ENCODE assay signal across 13 cellular contexts in genomic region chr6:169829786-169830185, GRCh38.
A peak's percentile ranks its signal among the peaks of the same experiment; 100 is the strongest.
DNase-seq lines count a peak whose midpoint lies in the region; ATAC-seq and TF ChIP-seq lines count a peak whose summit lies in the region.
"Had no signal": no experiment of that assay in that cellular context is flagged by ENCODE, and none has a peak within 500 bp of the region (broad histone marks: within the 10 kb centered on the region; RNA-seq: fewer than 3 reads in every experiment).

No MANE protein-coding gene starts in this region.

- H3K27ac ChIP-seq in testis (no peak overlapping the region), tibial artery (no peak overlapping the region)
- H3K27ac ChIP-seq: BLaER1 treated with 17β-estradiol and CSF1 and Interleukin-3, amounts not matched to agents 10 nM and 100 nM had no signal

- H3K27ac Mint-ChIP-seq in activated CD4-positive, alpha-beta memory T cell treated with anti-CD3 and anti-CD28 coated beads, Interleukin-2, amount 10 ng/mL, durations not matched to agents 7 days and 5 days, result no peak overlapping the region
- H3K27ac Mint-ChIP-seq in activated CD4-positive, alpha-beta memory T cell treated with anti-CD3 and anti-CD28 coated beads for 36 hours, result no peak overlapping the region
- no peak overlapping the region for H3K27ac Mint-ChIP-seq in activated CD8-positive, alpha-beta memory T cell treated with anti-CD3 and anti-CD28 coated beads, Interleukin-2, amount 10 ng/mL, durations not matched to agents 7 days and 5 days

- no peak for TF ChIP-seq POLR2A in testis (IDR thresholded peaks at IDR 0.05)

- no peak for TF ChIP-seq CTCF in testis (IDR thresholded peaks at IDR 0.05)
- TF ChIP-seq CTCF in tibial artery (IDR thresholded peaks at IDR 0.05), result no peak

- H3K4me1 ChIP-seq in testis, result no peaks in the 10 kb centered on the region
- peaks cover 0 to 3% (median 0%) of the 10 kb centered on the region in 4 donors for H3K4me1 ChIP-seq in tibial artery

- no peaks in the 10 kb centered on the region for H3K9me3 Mint-ChIP-seq in activated CD4-positive, alpha-beta memory T cell treated with anti-CD3 and anti-CD28 coated beads, Interleukin-2, amount 10 ng/mL, durations not matched to agents 7 days and 5 days
- H3K9me3 Mint-ChIP-seq in activated CD4-positive, alpha-beta memory T cell treated with anti-CD3 and anti-CD28 coated beads for 36 hours, result peaks cover 12% of the 10 kb centered on the region
- H3K9me3 Mint-ChIP-seq in activated CD8-positive, alpha-beta memory T cell treated with anti-CD3 and anti-CD28 coated beads, Interleukin-2, amount 10 ng/mL, durations not matched to agents 7 days and 5 days (ENCODE audit: low read depth), result no peaks in the 10 kb centered on the region

- H3K9me3 ChIP-seq in testis (no peaks in the 10 kb centered on the region), tibial artery (peaks cover 0 to 9% (median 0%) of the 10 kb centered on the region in 3 donors)

- no peaks in the 10 kb centered on the region for H3K36me3 Mint-ChIP-seq in activated CD4-positive, alpha-beta memory T cell treated with anti-CD3 and anti-CD28 coated beads, Interleukin-2, amount 10 ng/mL, durations not matched to agents 7 days and 5 days (ENCODE audit: low read depth)
- H3K36me3 Mint-ChIP-seq in activated CD4-positive, alpha-beta memory T cell treated with anti-CD3 and anti-CD28 coated beads for 36 hours, result peaks cover 2% of the 10 kb centered on the region
- no peaks in the 10 kb centered on the region for H3K36me3 Mint-ChIP-seq in activated CD8-positive, alpha-beta memory T cell treated with anti-CD3 and anti-CD28 coated beads, Interleukin-2, amount 10 ng/mL, durations not matched to agents 7 days and 5 days

- ATAC-seq in activated CD8-positive, alpha-beta memory T cell treated with anti-CD3 and anti-CD28 coated beads, Interleukin-2, amount 10 ng/mL, durations not matched to agents 7 days and 5 days, result no peak

- peak; percentile 11 for DNase-seq in activated CD4-positive, alpha-beta memory T cell treated with anti-CD3 and anti-CD28 coated beads, Interleukin-2, amount 10 ng/mL, durations not matched to agents 7 days and 5 days
- no peak for DNase-seq in activated CD4-positive, alpha-beta memory T cell treated with anti-CD3 and anti-CD28 coated beads for 36 hours
- DNase-seq in activated CD8-positive, alpha-beta memory T cell treated with anti-CD3 and anti-CD28 coated beads, Interleukin-2, amount 10 ng/mL, durations not matched to agents 7 days and 5 days, result peak; percentile 36
- DNase-seq in mesenteric fat pad (ENCODE audit: low spot score) (peak; percentile 81), testis (peak; percentile 12), occipital lobe (lab: John Stamatoyannopoulos, UW) (no peak), tibial artery (no peak)
- DNase-seq in stimulated activated CD4-positive, alpha-beta T cell treated with anti-CD3 and anti-CD28 coated beads, Interleukin-2, amount 100 ng/mL, for 24 hours, result no peak
- DNase-seq: NCI-H2029, NCI-H2171 treated with DMSO at 0.1 percent for 48 hours, NCI-H748 treated with DMSO at 0.1 percent for 48 hours, OCI-M1 had no signal

- POLR2A ChIA-PET in activated CD4-positive, alpha-beta memory T cell treated with anti-CD3 and anti-CD28 coated beads, Interleukin-2, amount 10 ng/mL, durations not matched to agents 7 days and 5 days (lab: Charles Lee), result no interaction called here
- POLR2A ChIA-PET in activated CD4-positive, alpha-beta memory T cell treated with anti-CD3 and anti-CD28 coated beads for 36 hours (lab: Charles Lee), result no interaction called here

- H3K27me3 Mint-ChIP-seq in activated CD4-positive, alpha-beta memory T cell treated with anti-CD3 and anti-CD28 coated beads, Interleukin-2, amount 10 ng/mL, durations not matched to agents 7 days and 5 days, result peaks cover 30% of the 10 kb centered on the region
- peaks cover 47% of the 10 kb centered on the region for H3K27me3 Mint-ChIP-seq in activated CD4-positive, alpha-beta memory T cell treated with anti-CD3 and anti-CD28 coated beads for 36 hours
- peaks cover 52% of the 10 kb centered on the region for H3K27me3 Mint-ChIP-seq in activated CD8-positive, alpha-beta memory T cell treated with anti-CD3 and anti-CD28 coated beads, Interleukin-2, amount 10 ng/mL, durations not matched to agents 7 days and 5 days

- no peaks in the 10 kb centered on the region for H3K4me1 Mint-ChIP-seq in activated CD4-positive, alpha-beta memory T cell treated with anti-CD3 and anti-CD28 coated beads, Interleukin-2, amount 10 ng/mL, durations not matched to agents 7 days and 5 days
- H3K4me1 Mint-ChIP-seq in activated CD4-positive, alpha-beta memory T cell treated with anti-CD3 and anti-CD28 coated beads for 36 hours (ENCODE audit: low read depth), result peaks cover 4% of the 10 kb centered on the region
- H3K4me1 Mint-ChIP-seq in activated CD8-positive, alpha-beta memory T cell treated with anti-CD3 and anti-CD28 coated beads, Interleukin-2, amount 10 ng/mL, durations not matched to agents 7 days and 5 days, result peaks cover 2% of the 10 kb centered on the region

- no peak overlapping the region for H3K4me3 Mint-ChIP-seq in activated CD4-positive, alpha-beta memory T cell treated with anti-CD3 and anti-CD28 coated beads, Interleukin-2, amount 10 ng/mL, durations not matched to agents 7 days and 5 days
- H3K4me3 Mint-ChIP-seq in activated CD4-positive, alpha-beta memory T cell treated with anti-CD3 and anti-CD28 coated beads for 36 hours, result no peak overlapping the region
- no peak overlapping the region for H3K4me3 Mint-ChIP-seq in activated CD8-positive, alpha-beta memory T cell treated with anti-CD3 and anti-CD28 coated beads, Interleukin-2, amount 10 ng/mL, durations not matched to agents 7 days and 5 days

- no peaks in the 10 kb centered on the region for H3K36me3 ChIP-seq in testis (ENCODE audit: low read depth, missing control alignments)
- H3K36me3 ChIP-seq in tibial artery, result no peaks in the 10 kb centered on the region
- H3K36me3 ChIP-seq: BLaER1 treated with 17β-estradiol and CSF1 and Interleukin-3, amounts not matched to agents 10 nM and 100 nM had no signal

- H3K27me3 ChIP-seq in testis (no peaks in the 10 kb centered on the region), tibial artery (peaks cover 0 to 42% of the 10 kb centered on the region in 2 donors)

- CTCF ChIA-PET in activated CD4-positive, alpha-beta memory T cell treated with anti-CD3 and anti-CD28 coated beads, Interleukin-2, amount 10 ng/mL, durations not matched to agents 7 days and 5 days (lab: Charles Lee), result no interaction called here
- CTCF ChIA-PET in activated CD4-positive, alpha-beta memory T cell treated with anti-CD3 and anti-CD28 coated beads for 36 hours (lab: Charles Lee), result no interaction called here
- CTCF ChIA-PET in activated CD8-positive, alpha-beta memory T cell treated with anti-CD3 and anti-CD28 coated beads, Interleukin-2, amount 10 ng/mL, durations not matched to agents 7 days and 5 days (lab: Charles Lee), result interaction anchor here (2.5 to 4.1 kb wide), 2 partner anchors 462 to 687 kb away, joined by 18 to 27 read pairs; partner anchors contain the start of gene DLL1

- no peak overlapping the region for H3K4me3 ChIP-seq in testis
- no peak overlapping the region for H3K4me3 ChIP-seq in tibial artery
- H3K4me3 ChIP-seq: BLaER1 treated with 17β-estradiol and CSF1 and Interleukin-3, amounts not matched to agents 10 nM and 100 nM had no signal

- 74 to 85% methylated on average over 4 of the region's 4 CpGs for WGBS in testis, 2 donors

- intact Hi-C loops in activated CD4-positive, alpha-beta memory T cell treated with anti-CD3 and anti-CD28 coated beads for 36 hours (cut with micrococcal nuclease), result loop anchor here (10.0 kb wide), 1 partner anchor 465 kb away; the partner anchor contains the start of gene DLL1
- intact Hi-C loops in testis (cut with DNase I; ENCODE audit: low total_unique reads), result loop anchor here (10.0 kb wide), 2 partner anchors 465 to 695 kb away; partner anchors contain the start of gene DLL1
- intact Hi-C loops in tibial artery (cut with DNase I; ENCODE audit: low total_unique reads), result loop anchor here (5.0 kb wide), 1 partner anchor 698 kb away; no protein-coding TSS in a partner anchor

Comparison
In these comparisons a context has a peak if more than half of its experiments do, and no peak if none do; other contexts are left out.
1. DNase-seq: peak in activated CD4-positive, alpha-beta memory T cell treated with anti-CD3 and anti-CD28 coated beads, Interleukin-2, amount 10 ng/mL, durations not matched to agents 7 days and 5 days (single experiment), activated CD8-positive, alpha-beta memory T cell treated with anti-CD3 and anti-CD28 coated beads, Interleukin-2, amount 10 ng/mL, durations not matched to agents 7 days and 5 days (single experiment), mesenteric fat pad (single experiment) and testis (single experiment); none in activated CD4-positive, alpha-beta memory T cell treated with anti-CD3 and anti-CD28 coated beads for 36 hours (single experiment), occipital lobe (single experiment), tibial artery (0 of 2) and stimulated activated CD4-positive, alpha-beta T cell treated with anti-CD3 and anti-CD28 coated beads, Interleukin-2, amount 100 ng/mL, for 24 hours (0 of 2).